ENCODE assay signal across 1 cellular context in genomic region chr15:40952901-40953712, GRCh38.
A peak's percentile ranks its signal among the peaks of the same experiment; 100 is the strongest.
TF ChIP-seq lines count a peak whose summit lies in the region.

CHAC1 (plus strand) TSS chr15:40953471; CDS start chr15:40953584, 113 bp downstream.

TF ChIP-seq in HEK293, 187 proteins besides CTCF, POLR2A, EP300 and RAD21 (continued from another document):
- TF ChIP-seq ZNF513 (tag by site-specific recombination; IDR thresholded peaks at IDR 0.05) (no peak), ZNF561 (tag by site-specific recombination; IDR thresholded peaks at IDR 0.05; ENCODE audit: borderline replicate concordance) (peak; percentile 87), EGR2 (tag by site-specific recombination; IDR thresholded peaks at IDR 0.05; ENCODE audit: low read depth) (0 out of 2 replicates have a peak, but pooled peaks have one; percentile 16), ZSCAN5A (tag by site-specific recombination; IDR thresholded peaks at IDR 0.05) (no peak), GLIS2 (tag by site-specific recombination; IDR thresholded peaks at IDR 0.05) (peak; percentile 91), ZNF114 (tag by site-specific recombination; IDR thresholded peaks at IDR 0.05) (no peak), ZNF248 (tag by site-specific recombination; IDR thresholded peaks at IDR 0.05) (no peak), ZNF843 (tag by site-specific recombination; IDR thresholded peaks at IDR 0.05) (no peak), PBX3 (CRISPR knock-in tag; IDR thresholded peaks at IDR 0.05) (no peak), ZNF211 (tag by site-specific recombination; IDR thresholded peaks at IDR 0.05; ENCODE audit: low read depth) (no peak), ZNF777 (tag by site-specific recombination; IDR thresholded peaks at IDR 0.05; ENCODE audit: borderline replicate concordance) (peak; percentile 44; the same call in 1 of the 2 replicates), ZNF521 (tag by site-specific recombination; IDR thresholded peaks at IDR 0.05) (no peak), ZFP3 (tag by site-specific recombination; IDR thresholded peaks at IDR 0.05; ENCODE audit: low read depth) (no peak), KLF8 (tag by site-specific recombination; IDR thresholded peaks at IDR 0.05) (peak; percentile 78; the same call in 1 of the 2 replicates), PRDM2 (tag by site-specific recombination; IDR thresholded peaks at IDR 0.05; ENCODE audit: borderline replicate concordance) (no peak), ZNF302 (tag by site-specific recombination; IDR thresholded peaks at IDR 0.05; ENCODE audit: low read depth) (no peak), ZBTB21 (tag by site-specific recombination; IDR thresholded peaks at IDR 0.05) (no peak), KLF10 (tag by site-specific recombination; IDR thresholded peaks at IDR 0.05) (peak; percentile 73), ZNF645 (tag by site-specific recombination; IDR thresholded peaks at IDR 0.05) (no peak), ZNF394 (tag by site-specific recombination; IDR thresholded peaks at IDR 0.05; ENCODE audit: borderline replicate concordance) (no peak; the same call in 1 of the 2 replicates), GLI4 (tag by site-specific recombination; IDR thresholded peaks at IDR 0.05) (peak; percentile 62; the same call in 1 of the 2 replicates), SCRT2 (tag by site-specific recombination; IDR thresholded peaks at IDR 0.05) (no peak), KLF17 (tag by site-specific recombination; IDR thresholded peaks at IDR 0.05) (peak; percentile 47; the same call in 1 of the 2 replicates), ZNF391 (tag by site-specific recombination; IDR thresholded peaks at IDR 0.05; ENCODE audit: borderline replicate concordance, low read depth) (no peak), YY1 (tag by site-specific recombination; IDR thresholded peaks at IDR 0.05) (no peak), ZFP69B (tag by site-specific recombination; IDR thresholded peaks at IDR 0.05) (peak; percentile 73; the same call in 1 of the 2 replicates), ZXDB (tag by site-specific recombination; IDR thresholded peaks at IDR 0.05) (peak; percentile 52; the same call in 1 of the 2 replicates), ZNF48 (tag by site-specific recombination; IDR thresholded peaks at IDR 0.05) (no peak), ZNF416 (tag by site-specific recombination; IDR thresholded peaks at IDR 0.05) (no peak), ZNF404 (tag by site-specific recombination; IDR thresholded peaks at IDR 0.05) (no peak), ZBTB17 (tag by site-specific recombination; IDR thresholded peaks at IDR 0.05) (peak; percentile 61; the same call in 1 of the 2 replicates), ZNF426 (tag by site-specific recombination; IDR thresholded peaks at IDR 0.05) (no peak), ZNF670 (tag by site-specific recombination; IDR thresholded peaks at IDR 0.05; ENCODE audit: low read depth) (no peak), ZNF704 (tag by site-specific recombination; IDR thresholded peaks at IDR 0.05) (peak; percentile 52; the same call in 1 of the 2 replicates), ZNF664 (tag by site-specific recombination; IDR thresholded peaks at IDR 0.05) (no peak), ZNF23 (tag by site-specific recombination; IDR thresholded peaks at IDR 0.05; ENCODE audit: borderline replicate concordance) (no peak), ZNF560 (tag by site-specific recombination; IDR thresholded peaks at IDR 0.05; ENCODE audit: borderline replicate concordance) (no peak), FEZF1 (tag by site-specific recombination; IDR thresholded peaks at IDR 0.05) (no peak), TSHZ1 (tag by site-specific recombination; IDR thresholded peaks at IDR 0.05; ENCODE audit: borderline replicate concordance) (no peak)
